ENCODE assay signal across 1 cellular context in the genomic region with DNA sequence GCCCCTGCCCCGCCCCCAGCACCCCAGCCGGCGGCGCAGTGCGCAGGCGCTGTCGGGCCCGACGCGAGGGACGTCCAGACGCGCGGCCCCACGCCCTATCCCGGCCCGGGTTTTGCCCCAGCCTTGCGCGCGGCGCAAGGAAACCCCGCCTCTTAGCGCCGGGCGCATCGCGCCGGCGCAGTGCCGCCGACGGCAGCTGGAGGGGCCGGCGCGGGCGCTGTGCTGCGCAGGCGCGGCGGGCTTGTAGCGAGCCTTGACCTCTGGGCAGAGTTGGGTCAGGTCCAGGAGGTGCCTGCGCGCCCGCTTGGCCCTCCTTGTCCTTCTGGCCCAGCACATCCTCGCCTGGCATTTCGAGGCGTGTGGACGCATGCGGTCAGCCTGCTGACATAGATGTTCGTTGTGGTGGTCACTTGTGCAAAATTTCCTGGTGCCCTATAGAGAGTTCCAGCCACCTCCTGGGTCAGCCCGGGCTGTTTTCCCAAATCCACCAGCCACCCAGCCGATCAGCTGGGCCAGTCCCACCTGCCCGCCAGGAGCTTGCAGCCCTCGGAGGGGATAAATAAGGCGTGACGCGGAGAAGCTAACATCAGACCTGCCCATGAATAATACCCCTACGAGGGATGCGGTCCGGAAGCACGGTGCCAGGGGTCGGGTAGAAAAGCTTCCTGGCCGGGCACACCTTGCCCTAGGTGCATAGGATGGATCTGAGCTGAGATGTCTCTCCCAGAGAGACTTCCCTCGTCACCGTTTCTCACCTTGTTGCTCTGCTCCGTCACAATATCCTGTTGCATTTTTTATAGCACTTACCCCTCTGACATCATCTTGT.
TF ChIP-seq lines count a peak whose summit lies in the region.

No MANE protein-coding gene starts in this region.

TF ChIP-seq in HepG2, 621 proteins besides CTCF, POLR2A, EP300 and RAD21 (continued from another document and continues in another):
- TF ChIP-seq HNRNPH1 (optimal IDR thresholded peaks at IDR 0.05; ENCODE audit: low read depth, low read length) (no peak), SIN3A (IDR thresholded peaks at IDR 0.05; ENCODE audit: borderline replicate concordance, low read depth, low read length) (no peak), THAP11 (CRISPR knock-in tag; IDR thresholded peaks at IDR 0.05) (no peak), GPN1 (CRISPR knock-in tag; IDR thresholded peaks at IDR 0.05; ENCODE audit: borderline replicate concordance) (no peak), TP53 (CRISPR knock-in tag; conservative IDR thresholded peaks at IDR 0.05) (no peak), FOSL1 (CRISPR knock-in tag; IDR thresholded peaks at IDR 0.05; ENCODE audit: borderline replicate concordance) (no peak), HDAC6 (IDR thresholded peaks at IDR 0.05; ENCODE audit: low read depth, low read length) (no peak), ZNF460 (CRISPR knock-in tag; IDR thresholded peaks at IDR 0.05; ENCODE audit: borderline replicate concordance) (no peak), MAZ (IDR thresholded peaks at IDR 0.05; ENCODE audit: borderline replicate concordance, low read depth, low read length) (no peak), MAZ (CRISPR knock-in tag; IDR thresholded peaks at IDR 0.05; ENCODE audit: low read depth) (0 out of 2 replicates have a peak, but pooled peaks have one; percentile 19), TBL1XR1 (IDR thresholded peaks at IDR 0.05; ENCODE audit: borderline replicate concordance, low read length, partially characterized antibody) (no peak), MBNL3 (CRISPR knock-in tag; conservative IDR thresholded peaks at IDR 0.05) (no peak), ZNF335 (CRISPR knock-in tag; IDR thresholded peaks at IDR 0.05) (no peak), CENPT (CRISPR knock-in tag; IDR thresholded peaks at IDR 0.05; ENCODE audit: low read depth) (no peak), ZNF567 (CRISPR knock-in tag; IDR thresholded peaks at IDR 0.05; ENCODE audit: borderline replicate concordance) (no peak), REPIN1 (CRISPR knock-in tag; IDR thresholded peaks at IDR 0.05; ENCODE audit: borderline replicate concordance, low read depth) (no peak), ZFYVE20 (CRISPR knock-in tag; IDR thresholded peaks at IDR 0.05; ENCODE audit: borderline replicate concordance, low read depth) (no peak), TGIF2 (CRISPR knock-in tag; IDR thresholded peaks at IDR 0.05) (no peak), ZNF296 (CRISPR knock-in tag; conservative IDR thresholded peaks at IDR 0.05) (no peak), ZNF256 (CRISPR knock-in tag; conservative IDR thresholded peaks at IDR 0.05) (no peak), PPARG (CRISPR knock-in tag; conservative IDR thresholded peaks at IDR 0.05) (peak; percentile 77), ATF7 (IDR thresholded peaks at IDR 0.05) (no peak), ATF7 (CRISPR knock-in tag; IDR thresholded peaks at IDR 0.05) (no peak), FOXK1 (CRISPR knock-in tag; IDR thresholded peaks at IDR 0.05; ENCODE audit: borderline replicate concordance, low read depth) (no peak), GABPA (IDR thresholded peaks at IDR 0.05; ENCODE audit: low read depth, low read length) (no peak), GABPA (CRISPR knock-in tag; IDR thresholded peaks at IDR 0.05; ENCODE audit: low read depth) (no peak), CHD2 (IDR thresholded peaks at IDR 0.05; ENCODE audit: low read depth, low read length) (no peak), ZNF570 (CRISPR knock-in tag; IDR thresholded peaks at IDR 0.05; ENCODE audit: borderline replicate concordance) (no peak), NAIF1 (CRISPR knock-in tag; IDR thresholded peaks at IDR 0.05; ENCODE audit: borderline replicate concordance) (no peak), TCF7L2 (IDR thresholded peaks at IDR 0.05; ENCODE audit: low read depth, low read length) (no peak), NR2F6 (IDR thresholded peaks at IDR 0.05) (no peak), NR2F6 (CRISPR knock-in tag; IDR thresholded peaks at IDR 0.05) (0 out of 2 replicates have a peak, but pooled peaks have one; percentile 9), ZIK1 (CRISPR knock-in tag; IDR thresholded peaks at IDR 0.05; ENCODE audit: borderline replicate concordance, low read depth) (no peak), ARID2 (CRISPR knock-in tag; IDR thresholded peaks at IDR 0.05; ENCODE audit: borderline replicate concordance) (no peak), ZNF652 (CRISPR knock-in tag; IDR thresholded peaks at IDR 0.05; ENCODE audit: borderline replicate concordance, low read depth) (no peak), ZNF382 (CRISPR knock-in tag; IDR thresholded peaks at IDR 0.05; ENCODE audit: borderline replicate concordance) (no peak), ZNF839 (CRISPR knock-in tag; IDR thresholded peaks at IDR 0.05; ENCODE audit: borderline replicate concordance) (no peak), ZNF878 (CRISPR knock-in tag; IDR thresholded peaks at IDR 0.05) (no peak), GATAD2A (CRISPR knock-in tag; IDR thresholded peaks at IDR 0.05) (no peak), ZNF546 (CRISPR knock-in tag; conservative IDR thresholded peaks at IDR 0.05) (0 out of 2 replicates have a peak, but pooled peaks have one; percentile 5), HOXA9 (CRISPR knock-in tag; IDR thresholded peaks at IDR 0.05; ENCODE audit: borderline replicate concordance) (no peak)
- TF ChIP-seq, protein P1, sequence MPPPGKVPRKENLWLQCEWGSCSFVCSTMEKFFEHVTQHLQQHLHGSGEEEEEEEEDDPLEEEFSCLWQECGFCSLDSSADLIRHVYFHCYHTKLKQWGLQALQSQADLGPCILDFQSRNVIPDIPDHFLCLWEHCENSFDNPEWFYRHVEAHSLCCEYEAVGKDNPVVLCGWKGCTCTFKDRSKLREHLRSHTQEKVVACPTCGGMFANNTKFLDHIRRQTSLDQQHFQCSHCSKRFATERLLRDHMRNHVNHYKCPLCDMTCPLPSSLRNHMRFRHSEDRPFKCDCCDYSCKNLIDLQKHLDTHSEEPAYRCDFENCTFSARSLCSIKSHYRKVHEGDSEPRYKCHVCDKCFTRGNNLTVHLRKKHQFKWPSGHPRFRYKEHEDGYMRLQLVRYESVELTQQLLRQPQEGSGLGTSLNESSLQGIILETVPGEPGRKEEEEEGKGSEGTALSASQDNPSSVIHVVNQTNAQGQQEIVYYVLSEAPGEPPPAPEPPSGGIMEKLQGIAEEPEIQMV (CRISPR knock-in tag; IDR thresholded peaks at IDR 0.05; ENCODE audit: low read depth) = no peak
- TF ChIP-seq, protein P2, sequence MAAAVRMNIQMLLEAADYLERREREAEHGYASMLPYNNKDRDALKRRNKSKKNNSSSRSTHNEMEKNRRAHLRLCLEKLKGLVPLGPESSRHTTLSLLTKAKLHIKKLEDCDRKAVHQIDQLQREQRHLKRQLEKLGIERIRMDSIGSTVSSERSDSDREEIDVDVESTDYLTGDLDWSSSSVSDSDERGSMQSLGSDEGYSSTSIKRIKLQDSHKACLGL (CRISPR knock-in tag; IDR thresholded peaks at IDR 0.05) = no peak
- TF ChIP-seq, protein P3, sequence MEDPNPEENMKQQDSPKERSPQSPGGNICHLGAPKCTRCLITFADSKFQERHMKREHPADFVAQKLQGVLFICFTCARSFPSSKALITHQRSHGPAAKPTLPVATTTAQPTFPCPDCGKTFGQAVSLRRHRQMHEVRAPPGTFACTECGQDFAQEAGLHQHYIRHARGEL (CRISPR knock-in tag; IDR thresholded peaks at IDR 0.05) = no peak
- TF ChIP-seq, protein P4, sequence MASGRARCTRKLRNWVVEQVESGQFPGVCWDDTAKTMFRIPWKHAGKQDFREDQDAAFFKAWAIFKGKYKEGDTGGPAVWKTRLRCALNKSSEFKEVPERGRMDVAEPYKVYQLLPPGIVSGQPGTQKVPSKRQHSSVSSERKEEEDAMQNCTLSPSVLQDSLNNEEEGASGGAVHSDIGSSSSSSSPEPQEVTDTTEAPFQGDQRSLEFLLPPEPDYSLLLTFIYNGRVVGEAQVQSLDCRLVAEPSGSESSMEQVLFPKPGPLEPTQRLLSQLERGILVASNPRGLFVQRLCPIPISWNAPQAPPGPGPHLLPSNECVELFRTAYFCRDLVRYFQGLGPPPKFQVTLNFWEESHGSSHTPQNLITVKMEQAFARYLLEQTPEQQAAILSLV (CRISPR knock-in tag; IDR thresholded peaks at IDR 0.05; ENCODE audit: borderline replicate concordance) = no peak
- TF ChIP-seq, protein P5, sequence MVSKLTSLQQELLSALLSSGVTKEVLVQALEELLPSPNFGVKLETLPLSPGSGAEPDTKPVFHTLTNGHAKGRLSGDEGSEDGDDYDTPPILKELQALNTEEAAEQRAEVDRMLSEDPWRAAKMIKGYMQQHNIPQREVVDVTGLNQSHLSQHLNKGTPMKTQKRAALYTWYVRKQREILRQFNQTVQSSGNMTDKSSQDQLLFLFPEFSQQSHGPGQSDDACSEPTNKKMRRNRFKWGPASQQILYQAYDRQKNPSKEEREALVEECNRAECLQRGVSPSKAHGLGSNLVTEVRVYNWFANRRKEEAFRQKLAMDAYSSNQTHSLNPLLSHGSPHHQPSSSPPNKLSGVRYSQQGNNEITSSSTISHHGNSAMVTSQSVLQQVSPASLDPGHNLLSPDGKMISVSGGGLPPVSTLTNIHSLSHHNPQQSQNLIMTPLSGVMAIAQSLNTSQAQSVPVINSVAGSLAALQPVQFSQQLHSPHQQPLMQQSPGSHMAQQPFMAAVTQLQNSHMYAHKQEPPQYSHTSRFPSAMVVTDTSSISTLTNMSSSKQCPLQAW (CRISPR knock-in tag; IDR thresholded peaks at IDR 0.05) = no peak
- TF ChIP-seq, protein P6, sequence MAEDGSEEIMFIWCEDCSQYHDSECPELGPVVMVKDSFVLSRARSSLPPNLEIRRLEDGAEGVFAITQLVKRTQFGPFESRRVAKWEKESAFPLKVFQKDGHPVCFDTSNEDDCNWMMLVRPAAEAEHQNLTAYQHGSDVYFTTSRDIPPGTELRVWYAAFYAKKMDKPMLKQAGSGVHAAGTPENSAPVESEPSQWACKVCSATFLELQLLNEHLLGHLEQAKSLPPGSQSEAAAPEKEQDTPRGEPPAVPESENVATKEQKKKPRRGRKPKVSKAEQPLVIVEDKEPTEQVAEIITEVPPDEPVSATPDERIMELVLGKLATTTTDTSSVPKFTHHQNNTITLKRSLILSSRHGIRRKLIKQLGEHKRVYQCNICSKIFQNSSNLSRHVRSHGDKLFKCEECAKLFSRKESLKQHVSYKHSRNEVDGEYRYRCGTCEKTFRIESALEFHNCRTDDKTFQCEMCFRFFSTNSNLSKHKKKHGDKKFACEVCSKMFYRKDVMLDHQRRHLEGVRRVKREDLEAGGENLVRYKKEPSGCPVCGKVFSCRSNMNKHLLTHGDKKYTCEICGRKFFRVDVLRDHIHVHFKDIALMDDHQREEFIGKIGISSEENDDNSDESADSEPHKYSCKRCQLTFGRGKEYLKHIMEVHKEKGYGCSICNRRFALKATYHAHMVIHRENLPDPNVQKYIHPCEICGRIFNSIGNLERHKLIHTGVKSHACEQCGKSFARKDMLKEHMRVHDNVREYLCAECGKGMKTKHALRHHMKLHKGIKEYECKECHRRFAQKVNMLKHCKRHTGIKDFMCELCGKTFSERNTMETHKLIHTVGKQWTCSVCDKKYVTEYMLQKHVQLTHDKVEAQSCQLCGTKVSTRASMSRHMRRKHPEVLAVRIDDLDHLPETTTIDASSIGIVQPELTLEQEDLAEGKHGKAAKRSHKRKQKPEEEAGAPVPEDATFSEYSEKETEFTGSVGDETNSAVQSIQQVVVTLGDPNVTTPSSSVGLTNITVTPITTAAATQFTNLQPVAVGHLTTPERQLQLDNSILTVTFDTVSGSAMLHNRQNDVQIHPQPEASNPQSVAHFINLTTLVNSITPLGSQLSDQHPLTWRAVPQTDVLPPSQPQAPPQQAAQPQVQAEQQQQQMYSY (CRISPR knock-in tag; IDR thresholded peaks at IDR 0.05) = peak; percentile 95
- TF ChIP-seq, protein P7, sequence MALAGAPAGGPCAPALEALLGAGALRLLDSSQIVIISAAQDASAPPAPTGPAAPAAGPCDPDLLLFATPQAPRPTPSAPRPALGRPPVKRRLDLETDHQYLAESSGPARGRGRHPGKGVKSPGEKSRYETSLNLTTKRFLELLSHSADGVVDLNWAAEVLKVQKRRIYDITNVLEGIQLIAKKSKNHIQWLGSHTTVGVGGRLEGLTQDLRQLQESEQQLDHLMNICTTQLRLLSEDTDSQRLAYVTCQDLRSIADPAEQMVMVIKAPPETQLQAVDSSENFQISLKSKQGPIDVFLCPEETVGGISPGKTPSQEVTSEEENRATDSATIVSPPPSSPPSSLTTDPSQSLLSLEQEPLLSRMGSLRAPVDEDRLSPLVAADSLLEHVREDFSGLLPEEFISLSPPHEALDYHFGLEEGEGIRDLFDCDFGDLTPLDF (CRISPR knock-in tag; IDR thresholded peaks at IDR 0.05) = no peak
- TF ChIP-seq, protein P8, sequence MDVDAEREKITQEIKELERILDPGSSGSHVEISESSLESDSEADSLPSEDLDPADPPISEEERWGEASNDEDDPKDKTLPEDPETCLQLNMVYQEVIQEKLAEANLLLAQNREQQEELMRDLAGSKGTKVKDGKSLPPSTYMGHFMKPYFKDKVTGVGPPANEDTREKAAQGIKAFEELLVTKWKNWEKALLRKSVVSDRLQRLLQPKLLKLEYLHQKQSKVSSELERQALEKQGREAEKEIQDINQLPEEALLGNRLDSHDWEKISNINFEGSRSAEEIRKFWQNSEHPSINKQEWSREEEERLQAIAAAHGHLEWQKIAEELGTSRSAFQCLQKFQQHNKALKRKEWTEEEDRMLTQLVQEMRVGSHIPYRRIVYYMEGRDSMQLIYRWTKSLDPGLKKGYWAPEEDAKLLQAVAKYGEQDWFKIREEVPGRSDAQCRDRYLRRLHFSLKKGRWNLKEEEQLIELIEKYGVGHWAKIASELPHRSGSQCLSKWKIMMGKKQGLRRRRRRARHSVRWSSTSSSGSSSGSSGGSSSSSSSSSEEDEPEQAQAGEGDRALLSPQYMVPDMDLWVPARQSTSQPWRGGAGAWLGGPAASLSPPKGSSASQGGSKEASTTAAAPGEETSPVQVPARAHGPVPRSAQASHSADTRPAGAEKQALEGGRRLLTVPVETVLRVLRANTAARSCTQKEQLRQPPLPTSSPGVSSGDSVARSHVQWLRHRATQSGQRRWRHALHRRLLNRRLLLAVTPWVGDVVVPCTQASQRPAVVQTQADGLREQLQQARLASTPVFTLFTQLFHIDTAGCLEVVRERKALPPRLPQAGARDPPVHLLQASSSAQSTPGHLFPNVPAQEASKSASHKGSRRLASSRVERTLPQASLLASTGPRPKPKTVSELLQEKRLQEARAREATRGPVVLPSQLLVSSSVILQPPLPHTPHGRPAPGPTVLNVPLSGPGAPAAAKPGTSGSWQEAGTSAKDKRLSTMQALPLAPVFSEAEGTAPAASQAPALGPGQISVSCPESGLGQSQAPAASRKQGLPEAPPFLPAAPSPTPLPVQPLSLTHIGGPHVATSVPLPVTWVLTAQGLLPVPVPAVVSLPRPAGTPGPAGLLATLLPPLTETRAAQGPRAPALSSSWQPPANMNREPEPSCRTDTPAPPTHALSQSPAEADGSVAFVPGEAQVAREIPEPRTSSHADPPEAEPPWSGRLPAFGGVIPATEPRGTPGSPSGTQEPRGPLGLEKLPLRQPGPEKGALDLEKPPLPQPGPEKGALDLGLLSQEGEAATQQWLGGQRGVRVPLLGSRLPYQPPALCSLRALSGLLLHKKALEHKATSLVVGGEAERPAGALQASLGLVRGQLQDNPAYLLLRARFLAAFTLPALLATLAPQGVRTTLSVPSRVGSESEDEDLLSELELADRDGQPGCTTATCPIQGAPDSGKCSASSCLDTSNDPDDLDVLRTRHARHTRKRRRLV (CRISPR knock-in tag; IDR thresholded peaks at IDR 0.05) = no peak
- TF ChIP-seq, protein P9, sequence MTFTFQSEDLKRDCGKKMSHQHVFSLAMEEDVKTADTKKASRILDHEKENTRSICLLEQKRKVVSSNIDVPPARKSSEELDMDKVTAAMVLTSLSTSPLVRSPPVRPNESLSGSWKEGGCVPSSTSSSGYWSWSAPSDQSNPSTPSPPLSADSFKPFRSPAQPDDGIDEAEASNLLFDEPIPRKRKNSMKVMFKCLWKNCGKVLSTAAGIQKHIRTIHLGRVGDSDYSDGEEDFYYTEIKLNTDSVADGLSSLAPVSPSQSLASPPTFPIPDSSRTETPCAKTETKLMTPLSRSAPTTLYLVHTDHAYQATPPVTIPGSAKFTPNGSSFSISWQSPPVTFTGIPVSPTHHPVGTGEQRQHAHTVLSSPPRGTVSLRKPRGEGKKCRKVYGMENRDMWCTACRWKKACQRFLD (CRISPR knock-in tag; IDR thresholded peaks at IDR 0.05; ENCODE audit: borderline replicate concordance) = no peak
